10 cellular contexts compared by ENCODE assay signal in genomic region chr12:119208626-119209061, GRCh38. TPM values are rescaled to one million over a fixed set of nuclear protein-coding genes. Genes with fewer than 3 reads are reported as not detected.
DNase-seq lines count a peak whose midpoint lies in the region; ATAC-seq, FAIRE-seq and TF ChIP-seq lines count a peak whose summit lies in the region.
"Had no signal": no experiment of that assay in that cellular context is flagged by ENCODE, and none has a peak within 500 bp of the region (broad histone marks: within the 10 kb centered on the region; RNA-seq: fewer than 3 reads in every experiment).

No MANE protein-coding gene starts in this region.

- H3K9me3 ChIP-seq in IMR-90 (ENCODE audit: control insufficient read depth, insufficient read depth, low read length) = no peaks in the 10 kb centered on the region
- no peaks in the 10 kb centered on the region for H3K9me3 ChIP-seq in tibial artery
- no peaks in the 10 kb centered on the region for H3K9me3 ChIP-seq in testis

- H2AK9ac ChIP-seq in IMR-90 (replicated peaks; ENCODE audit: low read depth, low read length, poor library complexity) = no peak overlapping the region

- no peak overlapping the region for H3K18ac ChIP-seq in IMR-90 (ENCODE audit: low read depth, low read length)

- H3K4me3 Mint-ChIP-seq in stimulated activated naive B cell treated with anti-CD40 and anti-IgM and Interleukin-4, amounts not matched to agents 10 μg/mL and 1 μg/mL and 100 μg/mL, for 72 hours = no peak overlapping the region

- DNase-seq in IMR-90 (peak; percentile 38), brain microvascular endothelial cell (peak; percentile 34), iPS-NIHi7 (ENCODE audit: extremely low spot score) (peak; percentile 46), tibial artery (peak; percentile 86 to 88), frontal cortex (ENCODE audit: low spot score in 2 of 2) (no peak), NCI-H524 treated with DMSO at 0.1 percent for 48 hours (lab: John Stamatoyannopoulos, UW) (no peak), testis (no peak)
- DNase-seq in stimulated activated naive B cell treated with anti-CD40 and anti-IgM and Interleukin-4, amounts not matched to agents 10 μg/mL and 1 μg/mL and 100 μg/mL, for 72 hours = no peak
- DNase-seq: naive B cell, NCI-H187 had no signal

- dilution Hi-C loops in IMR-90 (cut with HindIII; ENCODE audit: low sequenced_read_pairs, unreplicated experiment) = no loop called here

- H3K56ac ChIP-seq in IMR-90 (ENCODE audit: extremely low read depth, insufficient read depth, low read length) = no peak overlapping the region

- no peak overlapping the region for H3K4me3 ChIP-seq in IMR-90 (ENCODE audit: insufficient read depth, low read depth, low read length)
- no peak overlapping the region for H3K4me3 ChIP-seq in brain microvascular endothelial cell (ENCODE audit: low read depth, low read length)
- H3K4me3 ChIP-seq in tibial artery = no peak overlapping the region
- H3K4me3 ChIP-seq in testis = no peak overlapping the region

- in situ Hi-C loops in IMR-90 (cut with MboI; ENCODE audit: low sequenced_read_pairs) (no loop called here), brain microvascular endothelial cell (cut with HindIII; ENCODE audit: low pct_ligation_motif_present, low sequenced_read_pairs) (no loop called here)

- no peak overlapping the region for H3K4ac ChIP-seq in IMR-90 (ENCODE audit: low read depth, low read length)

- H3K4me2 ChIP-seq in IMR-90 (ENCODE audit: low read depth, low read length) = no peak overlapping the region

- peaks cover 0 to 1% of the 10 kb centered on the region in 2 donors for H3K9me3 Mint-ChIP-seq in stimulated activated naive B cell treated with anti-CD40 and anti-IgM and Interleukin-4, amounts not matched to agents 10 μg/mL and 1 μg/mL and 100 μg/mL, for 72 hours

- H3K36me3 ChIP-seq in IMR-90 (ENCODE audit: control insufficient read depth, insufficient read depth, low read length) = no peaks in the 10 kb centered on the region
- no peaks in the 10 kb centered on the region for H3K36me3 ChIP-seq in brain microvascular endothelial cell (replicated peaks)
- no peaks in the 10 kb centered on the region for H3K36me3 ChIP-seq in tibial artery
- no peaks in the 10 kb centered on the region for H3K36me3 ChIP-seq in testis (ENCODE audit: low read depth, missing control alignments)

- H2BK15ac ChIP-seq in IMR-90 (ENCODE audit: low read depth, low read length) = no peak overlapping the region

- H2AFZ ChIP-seq in IMR-90 (replicated peaks; ENCODE audit: low read length, poor library complexity) = no peak overlapping the region

- H3K4me1 Mint-ChIP-seq in stimulated activated naive B cell treated with anti-CD40 and anti-IgM and Interleukin-4, amounts not matched to agents 10 μg/mL and 1 μg/mL and 100 μg/mL, for 72 hours = no peaks in the 10 kb centered on the region
- H3K4me1 Mint-ChIP-seq: naive B cell had no signal

- H3K79me1 ChIP-seq in IMR-90 (ENCODE audit: low read depth in 1 of 2, low read length in 2 of 2) = no peaks in the 10 kb centered on the region

- H2BK20ac ChIP-seq in IMR-90 (ENCODE audit: low read depth, low read length) = no peak overlapping the region

- no peak overlapping the region for H3K9ac ChIP-seq in IMR-90 (ENCODE audit: low read depth, low read length)

- H3K9me1 ChIP-seq in IMR-90 (ENCODE audit: insufficient read depth, low read length) = no peaks in the 10 kb centered on the region

- FAIRE-seq in frontal cortex (lab: Jason Lieb, UNC) = no peak

- H3K27ac ChIP-seq in IMR-90 (ENCODE audit: insufficient read depth, low read length) (no peak overlapping the region), brain microvascular endothelial cell (no peak overlapping the region), tibial artery (no peak overlapping the region), testis (no peak overlapping the region)

- H4K5ac ChIP-seq in IMR-90 (ENCODE audit: low read depth, low read length) = no peak overlapping the region

- H2BK5ac ChIP-seq in IMR-90 (ENCODE audit: low read depth, low read length, poor library complexity, severe bottlenecking) = no peak overlapping the region

- H4K8ac ChIP-seq in IMR-90 (ENCODE audit: low read depth in 2 of 2, low read length in 2 of 2) = no peak overlapping the region

- TF ChIP-seq POLR2A in IMR-90 (IDR thresholded peaks at IDR 0.05; ENCODE audit: low read depth, low read length) = no peak
- no peak for TF ChIP-seq POLR2A in testis (IDR thresholded peaks at IDR 0.05)

- H3K23ac ChIP-seq in IMR-90 (ENCODE audit: low read depth, low read length) = no peak overlapping the region

- peak; percentile 72 for ATAC-seq in IMR-90 (ENCODE audit: low read depth)
- no peak for ATAC-seq in stimulated activated naive B cell treated with anti-CD40 and anti-IgM and Interleukin-4, amounts not matched to agents 10 μg/mL and 1 μg/mL and 100 μg/mL, for 72 hours (replicated peaks)

- no peak overlapping the region for H2BK120ac ChIP-seq in IMR-90 (ENCODE audit: low read depth, low read length)

- TF ChIP-seq CTCF in IMR-90 (conservative IDR thresholded peaks at IDR 0.05; ENCODE audit: low read depth, low read length) (no peak), brain microvascular endothelial cell (IDR thresholded peaks at IDR 0.05; ENCODE audit: low read depth, low read length, missing control alignments) (no peak), tibial artery (IDR thresholded peaks at IDR 0.05) (no peak), testis (IDR thresholded peaks at IDR 0.05) (no peak)

- POLR2A ChIA-PET in IMR-90 (lab: Charles Lee; ENCODE audit: unreplicated experiment) = no interaction called here

- no peaks in the 10 kb centered on the region for H3K27me3 ChIP-seq in IMR-90 (ENCODE audit: control insufficient read depth, insufficient read depth, low read length)
- no peaks in the 10 kb centered on the region for H3K27me3 ChIP-seq in brain microvascular endothelial cell (replicated peaks)
- no peaks in the 10 kb centered on the region for H3K27me3 ChIP-seq in tibial artery
- no peaks in the 10 kb centered on the region for H3K27me3 ChIP-seq in testis

- H4K91ac ChIP-seq in IMR-90 (ENCODE audit: insufficient read depth, low read depth, low read length) = no peak overlapping the region

- WGBS in IMR-90 (ENCODE audit: extremely low coverage in 2 of 2, insufficient read length in 1 of 2), 2 experiments = 22% methylated on average over 3 of the region's 6 CpGs; no CpG with 5 or more reads in 1 of the 2 experiments
- WGBS in testis, 2 donors = 58 to 59% methylated on average over 6 of the region's 6 CpGs

- H3K27me3 Mint-ChIP-seq in stimulated activated naive B cell treated with anti-CD40 and anti-IgM and Interleukin-4, amounts not matched to agents 10 μg/mL and 1 μg/mL and 100 μg/mL, for 72 hours = peaks cover 0 to 9% of the 10 kb centered on the region in 2 donors

- H3K4me1 ChIP-seq in IMR-90 (ENCODE audit: control insufficient read depth, insufficient read depth, low read length) = no peaks in the 10 kb centered on the region; the same call in 1 of the 2 replicates
- H3K4me1 ChIP-seq in tibial artery = peaks cover 0 to 5% (median 0%) of the 10 kb centered on the region in 4 donors
- no peaks in the 10 kb centered on the region for H3K4me1 ChIP-seq in testis

- no peaks in the 10 kb centered on the region for H3K36me3 Mint-ChIP-seq in stimulated activated naive B cell treated with anti-CD40 and anti-IgM and Interleukin-4, amounts not matched to agents 10 μg/mL and 1 μg/mL and 100 μg/mL, for 72 hours
- H3K36me3 Mint-ChIP-seq: naive B cell had no signal

- no peak overlapping the region for H2AK5ac ChIP-seq in IMR-90 (ENCODE audit: low read depth, low read length)

- CTCF ChIA-PET in IMR-90 (lab: Yijun Ruan, JAX) = no interaction called here

- TF ChIP-seq RAD21 in IMR-90 (IDR thresholded peaks at IDR 0.05; ENCODE audit: low read length) = no peak

- no peaks in the 10 kb centered on the region for H4K20me1 ChIP-seq in IMR-90 (ENCODE audit: insufficient read depth, low read length)

- intact Hi-C loops in IMR-90 (cut with micrococcal nuclease) = no loop called here
- intact Hi-C loops in tibial artery (cut with DNase I; ENCODE audit: low total_unique reads) = no loop called here
- intact Hi-C loops in testis (cut with DNase I; ENCODE audit: low total_unique reads) = no loop called here

- H3K27ac Mint-ChIP-seq in stimulated activated naive B cell treated with anti-CD40 and anti-IgM and Interleukin-4, amounts not matched to agents 10 μg/mL and 1 μg/mL and 100 μg/mL, for 72 hours = no peak overlapping the region
- H3K27ac Mint-ChIP-seq: naive B cell had no signal

- BruUV-seq in IMR-90 (replicated peaks; lab: Mats Ljungman, UMichigan) = no TSS peak

- H3K14ac ChIP-seq in IMR-90 (replicated peaks; ENCODE audit: low read depth, low read length) = no peak overlapping the region

TF ChIP-seq in IMR-90, 13 proteins besides CTCF, POLR2A, EP300 and RAD21:
- peak; percentile 60 for TF ChIP-seq CEBPB (IDR thresholded peaks at IDR 0.05; ENCODE audit: low read depth, low read length)
- no peak for TF ChIP-seq SMC3 (IDR thresholded peaks at IDR 0.05; ENCODE audit: low read depth, low read length)
- TF ChIP-seq MXI1 (IDR thresholded peaks at IDR 0.05; ENCODE audit: borderline replicate concordance, low read depth, low read length) = no peak
- peak; percentile 15; the same call in 1 of the 2 replicates for TF ChIP-seq USF2 (IDR thresholded peaks at IDR 0.05; ENCODE audit: low read depth, low read length)
TF ChIP-seq in IMR-90: peak in this region for 2.

RNA-seq across cellular contexts. Expression of gene HSPB8, which starts 29.9 kb away (rescaled TPM):
- 12.8 and 12.9 TPM in 2 replicates for total RNA-seq in IMR-90 (2012; rRNA removed)
- polyA plus RNA-seq in IMR-90 (2012; rRNA removed) = 25.8 and 26.5 TPM in 2 replicates
- polyA plus RNA-seq in IMR-90 (2012; cell fraction: cytosol; rRNA removed) = 20.3 and 36.5 TPM in 2 replicates
- 9.3 and 17.5 TPM in 2 replicates for polyA plus RNA-seq in IMR-90 (2012; cell fraction: nucleus; rRNA removed; ENCODE audit: low replicate concordance)
- total RNA-seq in frontal cortex = 0.41 TPM
- 10 to 100 TPM; 29.7 to 45.8 TPM for total RNA-seq in testis
- polyA plus RNA-seq in testis (ENCODE audit: insufficient read depth, low read depth, low replicate concordance) = 36.2 TPM

Comparison
In these comparisons a context has a peak if more than half of its experiments do, and no peak if none do; other contexts are left out.
1. DNase-seq: peak in IMR-90 (single experiment), brain microvascular endothelial cell (single experiment), iPS-NIHi7 (single experiment) and tibial artery (2 of 2); none in stimulated activated naive B cell treated with anti-CD40 and anti-IgM and Interleukin-4, amounts not matched to agents 10 μg/mL and 1 μg/mL and 100 μg/mL, for 72 hours (single experiment), frontal cortex (0 of 2), NCI-H524 treated with DMSO at 0.1 percent for 48 hours (single experiment) and testis (single experiment).